Comparison of ENCODE assay signal across 1 cellular context in genomic region chr6:24768361-24768760, GRCh38.
TF ChIP-seq lines count a peak whose summit lies in the region.

No MANE protein-coding gene starts in this region.

TF ChIP-seq in HEK293T, 16 proteins besides CTCF, POLR2A, EP300 and RAD21:
- TF ChIP-seq HDGF (IDR thresholded peaks at IDR 0.05; ENCODE audit: borderline replicate concordance) (no peak), ZNF384 (IDR thresholded peaks at IDR 0.05) (no peak), PKNOX1 (IDR thresholded peaks at IDR 0.05) (no peak), ARNT (IDR thresholded peaks at IDR 0.05) (no peak), ELF4 (IDR thresholded peaks at IDR 0.05) (no peak)
TF ChIP-seq in HEK293T: peak in this region for 0.
